Comparison of ENCODE assay signal across 2 cellular contexts in the genomic region with DNA sequence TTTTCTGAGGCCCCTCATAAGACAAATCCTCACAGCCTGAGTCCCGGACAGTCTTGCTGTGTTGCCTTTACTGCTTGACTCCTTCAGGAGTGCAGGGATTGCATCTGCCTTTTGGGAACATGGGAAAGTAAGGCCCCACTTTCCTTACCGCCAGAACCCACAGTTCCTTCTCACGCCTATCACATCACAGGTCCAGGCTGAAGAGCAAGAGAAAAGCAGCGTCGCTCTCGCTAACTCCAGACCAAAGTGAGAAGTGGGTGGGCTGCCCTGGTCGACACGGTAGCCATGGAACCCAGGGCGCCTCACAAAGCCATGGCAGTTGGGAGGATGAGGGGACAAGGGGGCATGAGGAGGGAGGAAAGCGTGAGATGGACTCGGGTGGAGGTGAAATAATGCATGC.
A peak's percentile ranks its signal among the peaks of the same experiment; 100 is the strongest.
TF ChIP-seq lines count a peak whose summit lies in the region.

No MANE protein-coding gene starts in this region.

TF ChIP-seq in K562, 482 proteins besides CTCF, POLR2A, EP300 and RAD21:
- TF ChIP-seq, protein P1, sequence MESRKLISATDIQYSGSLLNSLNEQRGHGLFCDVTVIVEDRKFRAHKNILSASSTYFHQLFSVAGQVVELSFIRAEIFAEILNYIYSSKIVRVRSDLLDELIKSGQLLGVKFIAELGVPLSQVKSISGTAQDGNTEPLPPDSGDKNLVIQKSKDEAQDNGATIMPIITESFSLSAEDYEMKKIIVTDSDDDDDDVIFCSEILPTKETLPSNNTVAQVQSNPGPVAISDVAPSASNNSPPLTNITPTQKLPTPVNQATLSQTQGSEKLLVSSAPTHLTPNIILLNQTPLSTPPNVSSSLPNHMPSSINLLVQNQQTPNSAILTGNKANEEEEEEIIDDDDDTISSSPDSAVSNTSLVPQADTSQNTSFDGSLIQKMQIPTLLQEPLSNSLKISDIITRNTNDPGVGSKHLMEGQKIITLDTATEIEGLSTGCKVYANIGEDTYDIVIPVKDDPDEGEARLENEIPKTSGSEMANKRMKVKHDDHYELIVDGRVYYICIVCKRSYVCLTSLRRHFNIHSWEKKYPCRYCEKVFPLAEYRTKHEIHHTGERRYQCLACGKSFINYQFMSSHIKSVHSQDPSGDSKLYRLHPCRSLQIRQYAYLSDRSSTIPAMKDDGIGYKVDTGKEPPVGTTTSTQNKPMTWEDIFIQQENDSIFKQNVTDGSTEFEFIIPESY (CRISPR knock-in tag; IDR thresholded peaks at IDR 0.05): peak; percentile 47; the same call in 1 of the 2 replicates
- no peak for TF ChIP-seq ZNF282 (CRISPR knock-in tag; IDR thresholded peaks at IDR 0.05)

TF ChIP-seq in HepG2, 621 proteins besides CTCF, POLR2A, EP300 and RAD21:
- TF ChIP-seq ZFP36L1 (CRISPR knock-in tag; IDR thresholded peaks at IDR 0.05) (no peak), TAF15 (IDR thresholded peaks at IDR 0.05; ENCODE audit: low read depth, low read length, poor library complexity, severe bottlenecking) (no peak)
